Comparison of ENCODE assay signal across 16 cellular contexts in the genomic region with DNA sequence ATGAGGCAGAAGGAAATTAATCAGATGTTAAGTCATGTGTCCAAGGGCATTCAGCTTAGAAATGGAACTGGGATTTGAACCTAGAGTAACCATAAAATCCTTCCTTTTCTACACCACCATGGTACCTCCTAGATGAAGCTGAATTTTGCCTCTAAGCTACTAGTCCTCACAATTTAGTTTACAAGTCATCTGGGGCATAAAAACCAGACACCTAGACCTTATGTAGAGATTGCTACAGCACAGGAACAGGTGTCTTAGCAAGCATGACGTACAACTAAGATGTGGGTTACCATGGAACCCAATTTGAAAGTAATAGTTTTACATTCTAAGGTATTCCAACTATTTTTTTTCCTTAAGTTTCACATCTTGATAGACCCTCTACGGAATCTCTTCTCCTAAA.
"Had no signal": no experiment of that assay in that cellular context is flagged by ENCODE, and none has a peak within 500 bp of the region (broad histone marks: within the 10 kb centered on the region; RNA-seq: fewer than 3 reads in every experiment).

No MANE protein-coding gene starts in this region.

- H3K9me3 Mint-ChIP-seq: activated B cell treated with CpG ODN at 0.5 μM for 24 hours; activated CD4-positive, alpha-beta T cell treated with anti-CD3 and anti-CD28 coated beads, Interleukin-2, amount 10 ng/mL, durations not matched to agents 7 days and 5 days; activated naive CD4-positive, alpha-beta T cell treated with anti-CD3 and anti-CD28 coated beads, Interleukin-2, amount 50 U/mL, for 72 hours; activated T-helper 2 cell treated with anti-CD3 and anti-CD28 coated beads, Interferon-gamma antibody, Interleukin-2, Interleukin-4, amounts not matched to agents 10 μg/mL and 5 μg/mL and 100 μg/mL, durations not matched to agents 14 hours and 24 hours and 36 hours; neural crest cell had no signal

- DNase-seq: activated B cell treated with CpG ODN at 0.5 μM for 24 hours; activated CD4-positive, alpha-beta T cell treated with anti-CD3 and anti-CD28 coated beads, Interleukin-2, amount 10 ng/mL, durations not matched to agents 7 days and 5 days; activated T-cell treated with anti-CD3 and anti-CD28 coated beads for 4 hours; esophagus squamous epithelium; foreskin fibroblast; left colon; mucosa of descending colon; retina; stimulated activated CD4-positive, alpha-beta T cell treated with anti-CD3 and anti-CD28 coated beads, Interleukin-4, amount 100 ng/mL, for 4 hours; T-helper 1 cell; thyroid gland; uterus had no signal

- H3K4me3 ChIP-seq: esophagus squamous epithelium, mucosa of descending colon, thyroid gland, uterus had no signal

- H3K27me3 Mint-ChIP-seq: activated B cell treated with CpG ODN at 0.5 μM for 24 hours; activated CD4-positive, alpha-beta T cell treated with anti-CD3 and anti-CD28 coated beads, Interleukin-2, amount 10 ng/mL, durations not matched to agents 7 days and 5 days had no signal

- H3K27ac ChIP-seq: esophagus squamous epithelium, parathyroid adenoma, thyroid gland, uterus had no signal

- H3K27me3 ChIP-seq: esophagus squamous epithelium, thyroid gland, uterus had no signal

- H3K36me3 ChIP-seq: uterus had no signal

- H3K4me3 Mint-ChIP-seq: activated B cell treated with CpG ODN at 0.5 μM for 24 hours; activated CD4-positive, alpha-beta T cell treated with anti-CD3 and anti-CD28 coated beads, Interleukin-2, amount 10 ng/mL, durations not matched to agents 7 days and 5 days; neural crest cell had no signal

- H3K9me3 ChIP-seq: esophagus squamous epithelium, mucosa of descending colon, thyroid gland, uterus had no signal

- H3K79me2 ChIP-seq: parathyroid adenoma had no signal

- H3K4me1 Mint-ChIP-seq: activated B cell treated with CpG ODN at 0.5 μM for 24 hours; activated CD4-positive, alpha-beta T cell treated with anti-CD3 and anti-CD28 coated beads, Interleukin-2, amount 10 ng/mL, durations not matched to agents 7 days and 5 days; neural crest cell had no signal

- ATAC-seq: activated naive CD4-positive, alpha-beta T cell treated with anti-CD3 and anti-CD28 coated beads, Interleukin-2, amount 50 U/mL, for 72 hours; mucosa of descending colon had no signal

- H3K4me1 ChIP-seq: esophagus squamous epithelium, parathyroid adenoma, thyroid gland, uterus had no signal

- H3K27ac Mint-ChIP-seq: activated CD4-positive, alpha-beta T cell treated with anti-CD3 and anti-CD28 coated beads, Interleukin-2, amount 10 ng/mL, durations not matched to agents 7 days and 5 days had no signal

- H2AFZ ChIP-seq: parathyroid adenoma had no signal
